12 cellular contexts compared by ENCODE assay signal in the genomic region with DNA sequence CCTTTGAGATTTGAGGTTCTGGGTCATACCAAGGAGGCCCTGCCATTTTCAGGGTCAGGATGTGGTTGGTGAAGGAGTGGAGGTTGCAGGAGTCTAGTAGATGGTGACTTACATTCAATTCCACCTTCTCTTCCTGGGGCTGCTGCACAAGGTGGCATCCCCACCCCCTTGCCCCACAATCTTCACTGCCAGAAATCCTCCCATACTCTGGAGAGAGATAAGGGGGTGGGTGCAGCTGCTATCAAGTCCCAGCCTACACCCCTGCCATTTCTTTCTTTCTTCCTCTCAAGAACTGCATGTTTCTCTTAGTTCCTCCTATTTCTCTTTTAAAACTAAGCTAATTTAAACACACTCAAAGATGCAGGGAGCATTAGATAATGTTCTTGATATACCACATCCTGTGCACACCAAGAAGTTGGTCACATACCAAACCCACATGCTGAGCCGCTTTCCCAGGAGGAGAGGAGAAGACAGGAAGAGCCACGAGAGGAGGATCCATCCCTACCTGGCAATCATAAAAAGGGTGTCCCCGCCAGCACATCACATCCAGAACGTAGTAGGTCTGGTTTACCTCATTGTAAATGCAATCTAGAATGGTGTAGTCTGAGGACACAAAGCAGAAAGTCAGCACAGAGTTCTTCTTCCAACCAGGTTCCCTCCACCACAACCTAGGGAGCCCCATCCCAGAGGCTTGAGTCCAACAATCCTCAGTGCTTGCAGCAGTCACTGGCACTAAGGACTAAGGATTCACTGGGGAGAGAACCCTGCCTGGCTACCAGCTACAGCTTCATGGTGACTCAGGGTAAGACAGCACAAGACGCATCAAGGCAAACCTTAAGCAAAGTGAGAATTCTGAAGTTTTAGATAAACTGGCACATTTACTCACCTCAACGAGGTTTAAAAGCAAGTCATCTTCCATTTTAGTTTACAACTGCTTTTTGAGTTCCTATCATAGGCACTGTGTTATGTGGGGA. TPM values are rescaled to one million over a fixed set of nuclear protein-coding genes. Genes with fewer than 3 reads are reported as not detected.
DNase-seq lines count a peak whose midpoint lies in the region; ATAC-seq and TF ChIP-seq lines count a peak whose summit lies in the region.
"Had no signal": no experiment of that assay in that cellular context is flagged by ENCODE, and none has a peak within 500 bp of the region (broad histone marks: within the 10 kb centered on the region; RNA-seq: fewer than 3 reads in every experiment).

No MANE protein-coding gene starts in this region.

- no peak overlapping the region for H3K4me3 Mint-ChIP-seq in activated naive CD4-positive, alpha-beta T cell treated with anti-CD3 and anti-CD28 coated beads for 36 hours
- H3K4me3 Mint-ChIP-seq in activated CD4-positive, alpha-beta memory T cell treated with anti-CD3 and anti-CD28 coated beads, Interleukin-2, amount 10 ng/mL, durations not matched to agents 7 days and 5 days: peak overlapping the region; percentile 60

- H3K9me3 Mint-ChIP-seq in activated naive CD4-positive, alpha-beta T cell treated with anti-CD3 and anti-CD28 coated beads for 36 hours: no peaks in the 10 kb centered on the region
- no peaks in the 10 kb centered on the region for H3K9me3 Mint-ChIP-seq in activated CD4-positive, alpha-beta memory T cell treated with anti-CD3 and anti-CD28 coated beads, Interleukin-2, amount 10 ng/mL, durations not matched to agents 7 days and 5 days

- DNase-seq in activated naive CD4-positive, alpha-beta T cell treated with anti-CD3 and anti-CD28 coated beads for 36 hours: peak; percentile 40
- DNase-seq in activated naive CD4-positive, alpha-beta T cell treated with anti-CD3 and anti-CD28 coated beads, Interleukin-2, amount 50 U/mL, for 16 hours: no peak
- peak; percentile 70 for DNase-seq in activated CD4-positive, alpha-beta memory T cell treated with anti-CD3 and anti-CD28 coated beads, Interleukin-2, amount 10 ng/mL, durations not matched to agents 7 days and 5 days
- DNase-seq in erythroblast (lab: John Stamatoyannopoulos, UW) (peak; percentile 90 to 95), omental fat pad (ENCODE audit: low spot score) (no peak), C1 segment of cervical spinal cord (lab: John Stamatoyannopoulos, UW) (no peak)
- DNase-seq: midbrain, NCI-H1105, NCI-H82, sigmoid colon had no signal

- peak; percentile 70 for TF ChIP-seq POLR2A in erythroblast (IDR thresholded peaks at IDR 0.05; ENCODE audit: low read length)

- H3K4me1 Mint-ChIP-seq in activated naive CD4-positive, alpha-beta T cell treated with anti-CD3 and anti-CD28 coated beads for 36 hours (ENCODE audit: low read depth): peaks cover 43% of the 10 kb centered on the region
- H3K4me1 Mint-ChIP-seq in activated CD4-positive, alpha-beta memory T cell treated with anti-CD3 and anti-CD28 coated beads, Interleukin-2, amount 10 ng/mL, durations not matched to agents 7 days and 5 days: peaks cover 52% of the 10 kb centered on the region

- H3K27ac Mint-ChIP-seq in activated naive CD4-positive, alpha-beta T cell treated with anti-CD3 and anti-CD28 coated beads for 36 hours: peak overlapping the region; percentile 79
- H3K27ac Mint-ChIP-seq in activated CD4-positive, alpha-beta memory T cell treated with anti-CD3 and anti-CD28 coated beads, Interleukin-2, amount 10 ng/mL, durations not matched to agents 7 days and 5 days: peak overlapping the region; percentile 98

- ATAC-seq in omental fat pad (ENCODE audit: low FRiP score): no peak
- ATAC-seq in GM21381 (IDR thresholded peaks at IDR 0.05; ENCODE audit: unreplicated experiment): no peak
- ATAC-seq in GM19328 (IDR thresholded peaks at IDR 0.05; ENCODE audit: unreplicated experiment): no peak

- CTCF ChIA-PET in activated naive CD4-positive, alpha-beta T cell treated with anti-CD3 and anti-CD28 coated beads for 36 hours (lab: Charles Lee): interaction anchor here (1.6 to 2.1 kb wide), 2 partner anchors 9 to 64 kb away, joined by 3 to 10 read pairs; no protein-coding TSS in a partner anchor
- CTCF ChIA-PET in activated CD4-positive, alpha-beta memory T cell treated with anti-CD3 and anti-CD28 coated beads, Interleukin-2, amount 10 ng/mL, durations not matched to agents 7 days and 5 days (lab: Charles Lee): interaction anchor here (0.7 to 3.3 kb wide), 9 partner anchors 10 to 154 kb away, joined by 3 to 27 read pairs (median 4); a partner anchor contains a TSS

- POLR2A ChIA-PET in activated CD4-positive, alpha-beta memory T cell treated with anti-CD3 and anti-CD28 coated beads, Interleukin-2, amount 10 ng/mL, durations not matched to agents 7 days and 5 days (lab: Charles Lee): interaction anchor here (0.7 to 5.1 kb wide), 16 partner anchors 10 to 239 kb away, joined by 3 to 66 read pairs (median 8); a partner anchor contains a TSS

- peaks cover 53% of the 10 kb centered on the region for H3K36me3 Mint-ChIP-seq in activated naive CD4-positive, alpha-beta T cell treated with anti-CD3 and anti-CD28 coated beads for 36 hours (ENCODE audit: low read depth)
- H3K36me3 Mint-ChIP-seq in activated CD4-positive, alpha-beta memory T cell treated with anti-CD3 and anti-CD28 coated beads, Interleukin-2, amount 10 ng/mL, durations not matched to agents 7 days and 5 days (ENCODE audit: low read depth): peaks cover 57% of the 10 kb centered on the region

- no peak for TF ChIP-seq CTCF in omental fat pad (IDR thresholded peaks at IDR 0.05)

- H3K27me3 Mint-ChIP-seq in activated naive CD4-positive, alpha-beta T cell treated with anti-CD3 and anti-CD28 coated beads for 36 hours (ENCODE audit: low read depth): no peaks in the 10 kb centered on the region
- no peaks in the 10 kb centered on the region for H3K27me3 Mint-ChIP-seq in activated CD4-positive, alpha-beta memory T cell treated with anti-CD3 and anti-CD28 coated beads, Interleukin-2, amount 10 ng/mL, durations not matched to agents 7 days and 5 days

- intact Hi-C loops in activated naive CD4-positive, alpha-beta T cell treated with anti-CD3 and anti-CD28 coated beads for 36 hours (cut with micrococcal nuclease): loop anchor here (1.0 kb wide), 1 partner anchor 18 kb away; a partner anchor contains a TSS

RNA-seq across cellular contexts. Expression of a gene that starts 18.5 kb away (rescaled TPM):
- total RNA-seq in activated naive CD4-positive, alpha-beta T cell treated with anti-CD3 and anti-CD28 coated beads for 36 hours: 10 to 100 TPM; 28.5 to 33.1 TPM
- 10 to 100 TPM; 29.6 to 30.9 TPM for total RNA-seq in activated CD4-positive, alpha-beta memory T cell treated with anti-CD3 and anti-CD28 coated beads, Interleukin-2, amount 10 ng/mL, durations not matched to agents 7 days and 5 days
- 10 to 100 TPM; 17.6 to 23.2 (median 18.7) TPM for total RNA-seq in omental fat pad

RNA-seq across cellular contexts. Expression of a gene that starts 27.9 kb away (rescaled TPM):
- 10 to 100 TPM in 1 of 2 experiments, 1 to 10 TPM in 1; 9.5 to 10.1 TPM for total RNA-seq in activated naive CD4-positive, alpha-beta T cell treated with anti-CD3 and anti-CD28 coated beads for 36 hours
- total RNA-seq in activated CD4-positive, alpha-beta memory T cell treated with anti-CD3 and anti-CD28 coated beads, Interleukin-2, amount 10 ng/mL, durations not matched to agents 7 days and 5 days: 10 to 100 TPM; 41.4 to 41.6 TPM
- total RNA-seq in omental fat pad: 10 to 100 TPM; 12.4 to 18.9 (median 16.1) TPM

RNA-seq across cellular contexts. Expression of a gene that starts 33.0 kb away (rescaled TPM):
- total RNA-seq in activated naive CD4-positive, alpha-beta T cell treated with anti-CD3 and anti-CD28 coated beads for 36 hours: 10 to 100 TPM; 46.1 to 46.8 TPM
- 10 to 100 TPM; 72.3 to 75.5 TPM for total RNA-seq in activated CD4-positive, alpha-beta memory T cell treated with anti-CD3 and anti-CD28 coated beads, Interleukin-2, amount 10 ng/mL, durations not matched to agents 7 days and 5 days
- total RNA-seq in omental fat pad: 100 to 1,000 TPM; 162 to 194 (median 170) TPM

RNA-seq across cellular contexts. Expression of a gene that starts 40.7 kb away (rescaled TPM):
- 1 to 10 TPM; 1.1 TPM for total RNA-seq in activated naive CD4-positive, alpha-beta T cell treated with anti-CD3 and anti-CD28 coated beads for 36 hours
- total RNA-seq in activated CD4-positive, alpha-beta memory T cell treated with anti-CD3 and anti-CD28 coated beads, Interleukin-2, amount 10 ng/mL, durations not matched to agents 7 days and 5 days: 1 to 10 TPM; 1.8 to 1.9 TPM
- total RNA-seq in omental fat pad: 10 to 100 TPM; 19.9 to 43.8 (median 32.5) TPM

Comparison
In these comparisons a context has a peak if more than half of its experiments do, and no peak if none do; other contexts are left out.
1. DNase-seq: peak in activated naive CD4-positive, alpha-beta T cell treated with anti-CD3 and anti-CD28 coated beads for 36 hours (single experiment), activated CD4-positive, alpha-beta memory T cell treated with anti-CD3 and anti-CD28 coated beads, Interleukin-2, amount 10 ng/mL, durations not matched to agents 7 days and 5 days (single experiment) and erythroblast (2 of 2); none in activated naive CD4-positive, alpha-beta T cell treated with anti-CD3 and anti-CD28 coated beads, Interleukin-2, amount 50 U/mL, for 16 hours (single experiment), omental fat pad (single experiment) and C1 segment of cervical spinal cord (0 of 14).